In genomic region chr5:18195910-18196309, GRCh38 we compare ENCODE assay signal across 29 cellular contexts.
"Had no signal": no experiment of that assay in that cellular context is flagged by ENCODE, and none has a peak within 500 bp of the region (broad histone marks: within the 10 kb centered on the region; RNA-seq: fewer than 3 reads in every experiment).

No MANE protein-coding gene starts in this region.

- H3K36me3 ChIP-seq: adrenal gland, MG63 had no signal

- H3K9me3 ChIP-seq: adrenal gland, MG63 had no signal

- H3K27me3 ChIP-seq: adrenal gland, body of pancreas, MG63 had no signal

- H3K4me1 ChIP-seq: adrenal gland, body of pancreas had no signal

- ATAC-seq: activated CD8-positive, alpha-beta T cell treated with anti-CD3 and anti-CD28 coated beads for 36 hours; activated T-cell treated with anti-CD3 and anti-CD28 coated beads, Interleukin-2, amount 50 U/mL, for 72 hours; activated T-helper 17 cell treated with anti-CD3 and anti-CD28 coated beads, Interleukin-2, amount 50 U/mL, for 72 hours; body of pancreas had no signal

- H3K27ac ChIP-seq: adrenal gland, body of pancreas, PC-9, RWPE1 had no signal

- DNase-seq: activated CD4-positive, alpha-beta T cell treated with anti-CD3 and anti-CD28 coated beads, Interleukin-2, amount 10 ng/mL, durations not matched to agents 24 days and 14 days; activated CD4-positive, alpha-beta T cell treated with anti-CD3 and anti-CD28 coated beads, Interleukin-2, amount 50 U/mL, for 4 hours; activated CD8-positive, alpha-beta T cell treated with anti-CD3 and anti-CD28 coated beads for 36 hours; activated effector memory CD4-positive, alpha-beta T cell treated with anti-CD3 and anti-CD28 coated beads, Interleukin-2, amount 50 U/mL, for 16 hours; activated naive CD4-positive, alpha-beta T cell treated with Interleukin-2 at 50 U/mL for 16 hours; activated T-cell treated with anti-CD3 and anti-CD28 coated beads, Interleukin-2, amount 50 U/mL, for 1 hour; activated T-cell treated with anti-CD3 and anti-CD28 coated beads, Interleukin-2, amount 50 U/mL, for 72 hours; adrenal gland; body of pancreas; central memory CD4-positive, alpha-beta T cell; Karpas-422; KBM-7; MG63; NCI-H1048; NCI-H1105 treated with DMSO at 0.1 percent for 48 hours; NCI-H1436; NCI-H1694; NCI-H1930; NCI-H2081 treated with DMSO at 0.1 percent for 48 hours; NCI-H2171; NCI-H446 treated with DMSO at 0.1 percent for 48 hours; NCI-H524; NCI-H69; NCI-H82; NK-92 treated with Interleukin-12 subunit alpha and Interleukin-12 subunit beta, amount 100 ng/mL, for 24 hours; PC-9; Right ventricle myocardium superior had no signal

- H3K4me3 ChIP-seq: adrenal gland, body of pancreas, MG63, PC-9 had no signal
